6 cellular contexts compared by ENCODE assay signal in genomic region chr16:86186361-86186760, GRCh38.
"Had no signal": no experiment of that assay in that cellular context is flagged by ENCODE, and none has a peak within 500 bp of the region (broad histone marks: within the 10 kb centered on the region; RNA-seq: fewer than 3 reads in every experiment).

No MANE protein-coding gene starts in this region.

- H3K4me3 ChIP-seq: K562 had no signal

- H3K27ac ChIP-seq: HL-60 had no signal

- ATAC-seq: HepG2, K562 had no signal

- DNase-seq: IMR-90, KBM-7, KG1 had no signal
